8 cellular contexts compared by ENCODE assay signal in the genomic region with DNA sequence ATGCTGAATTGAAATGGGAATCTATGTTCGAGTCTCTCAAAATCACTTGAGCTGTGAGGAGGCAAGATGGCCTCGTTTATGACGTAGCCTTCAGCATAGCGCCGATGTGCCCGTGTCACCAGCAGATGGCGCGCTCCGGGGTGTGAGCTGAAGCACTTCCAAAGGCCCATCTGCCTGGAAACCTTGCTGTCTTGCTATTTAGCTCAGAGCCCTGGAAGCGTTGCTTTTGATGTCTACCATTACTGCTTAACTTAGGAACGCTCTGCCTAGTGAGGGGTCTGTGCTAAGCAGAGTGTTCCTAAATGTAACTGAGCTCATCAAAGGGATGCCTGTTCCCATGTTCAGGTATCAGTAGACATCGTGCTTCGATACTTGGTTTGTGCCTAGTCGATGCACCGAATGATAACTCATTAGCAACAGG.
DNase-seq lines count a peak whose midpoint lies in the region; ATAC-seq and FAIRE-seq lines count a peak whose summit lies in the region.

No MANE protein-coding gene starts in this region.

- no peak overlapping the region for H4K8ac ChIP-seq in trophoblast cell (ENCODE audit: low read depth, low read length)

- H3K27me3 ChIP-seq in trophoblast cell (ENCODE audit: insufficient read depth, low read length) = no peaks in the 10 kb centered on the region

- no peak overlapping the region for H2BK12ac ChIP-seq in trophoblast cell (ENCODE audit: low read length)

- FAIRE-seq in frontal cortex (lab: Jason Lieb, UNC) = no peak

- H4K91ac ChIP-seq in trophoblast cell (ENCODE audit: low read depth, low read length) = no peak overlapping the region

- DNase-seq in Caki2 (ENCODE audit: low read depth) = peak; percentile 18
- peak; percentile 49 for DNase-seq in HuH-7 (ENCODE audit: low spot score)
- peak; percentile 84 for DNase-seq in RPMI8226
- DNase-seq in activated effector memory CD4-positive, alpha-beta T cell treated with anti-CD3 and anti-CD28 coated beads, Interleukin-2, amount 50 U/mL, for 16 hours = peak; percentile 85
- peak; percentile 4 to 18 for DNase-seq in frontal cortex (ENCODE audit: low spot score in 2 of 2)
- peak; percentile 84 to 95 for DNase-seq in trophoblast cell
- peak; percentile 51 for DNase-seq in ureter (ENCODE audit: low spot score)

- H2BK120ac ChIP-seq in trophoblast cell (ENCODE audit: insufficient read depth, low read length, poor library complexity) = no peak overlapping the region

- H4K12ac ChIP-seq in trophoblast cell (ENCODE audit: low read depth, low read length) = no peak overlapping the region

- H3K79me2 ChIP-seq in trophoblast cell (ENCODE audit: control insufficient read depth, insufficient read depth, low read length, poor library complexity) = no peaks in the 10 kb centered on the region

- no peak overlapping the region for H3K4ac ChIP-seq in trophoblast cell (ENCODE audit: low read depth, low read length)

- no peak overlapping the region for H2BK5ac ChIP-seq in trophoblast cell (ENCODE audit: low read depth, low read length, poor library complexity)

- H3K79me1 ChIP-seq in trophoblast cell (ENCODE audit: low read length) = no peaks in the 10 kb centered on the region

- H3K9ac ChIP-seq in trophoblast cell (ENCODE audit: low read length) = no peak overlapping the region

- peak; percentile 83 for ATAC-seq in GM21390 (IDR thresholded peaks at IDR 0.05; ENCODE audit: unreplicated experiment)

- in situ Hi-C loops in Caki2 (cut with HindIII; ENCODE audit: low pct_unique_long_range_greater_than_20kb, low sequenced_read_pairs) = no loop called here

- no peaks in the 10 kb centered on the region for H3K4me1 ChIP-seq in trophoblast cell (ENCODE audit: control insufficient read depth in 1 of 2, insufficient read depth in 2 of 2, low read length in 2 of 2)

- H3K9me3 ChIP-seq in trophoblast cell (ENCODE audit: insufficient read depth, low read depth, low read length) = peaks cover 2% of the 10 kb centered on the region

- no peak overlapping the region for H3K18ac ChIP-seq in trophoblast cell (ENCODE audit: low read length)

- no CpG with 5 or more reads among the region's 15 CpGs for WGBS in trophoblast cell (ENCODE audit: extremely low coverage, insufficient coverage, insufficient read length)

- H3K23ac ChIP-seq in trophoblast cell (ENCODE audit: low read length) = no peak overlapping the region

- H3K27ac ChIP-seq in trophoblast cell (ENCODE audit: low read depth, low read length) = no peak overlapping the region

- no peak overlapping the region for H2AK5ac ChIP-seq in trophoblast cell (ENCODE audit: low read length)

- H3K14ac ChIP-seq in trophoblast cell (ENCODE audit: low read length) = no peak overlapping the region

- no peaks in the 10 kb centered on the region for H3K36me3 ChIP-seq in trophoblast cell (ENCODE audit: control insufficient read depth in 1 of 2, insufficient read depth in 2 of 2, low read length in 2 of 2)

- H2AFZ ChIP-seq in trophoblast cell (ENCODE audit: insufficient read depth, low read length, poor library complexity) = no peak overlapping the region

- H3K4me2 ChIP-seq in trophoblast cell (ENCODE audit: low read length) = no peak overlapping the region

- H3K4me3 ChIP-seq in trophoblast cell (ENCODE audit: low read depth, low read length) = no peak overlapping the region

Comparison
In these comparisons a context has a peak if more than half of its experiments do, and no peak if none do; other contexts are left out.
1. DNase-seq: peak in every context shown above with its lines; median percentile 90 in trophoblast cell; 85 in activated effector memory CD4-positive, alpha-beta T cell treated with anti-CD3 and anti-CD28 coated beads, Interleukin-2, amount 50 U/mL, for 16 hours; 84 in RPMI8226; 51 in ureter; 49 in HuH-7; 18 in Caki2; 11 in frontal cortex.